8 cellular contexts compared by ENCODE assay signal in the genomic region with DNA sequence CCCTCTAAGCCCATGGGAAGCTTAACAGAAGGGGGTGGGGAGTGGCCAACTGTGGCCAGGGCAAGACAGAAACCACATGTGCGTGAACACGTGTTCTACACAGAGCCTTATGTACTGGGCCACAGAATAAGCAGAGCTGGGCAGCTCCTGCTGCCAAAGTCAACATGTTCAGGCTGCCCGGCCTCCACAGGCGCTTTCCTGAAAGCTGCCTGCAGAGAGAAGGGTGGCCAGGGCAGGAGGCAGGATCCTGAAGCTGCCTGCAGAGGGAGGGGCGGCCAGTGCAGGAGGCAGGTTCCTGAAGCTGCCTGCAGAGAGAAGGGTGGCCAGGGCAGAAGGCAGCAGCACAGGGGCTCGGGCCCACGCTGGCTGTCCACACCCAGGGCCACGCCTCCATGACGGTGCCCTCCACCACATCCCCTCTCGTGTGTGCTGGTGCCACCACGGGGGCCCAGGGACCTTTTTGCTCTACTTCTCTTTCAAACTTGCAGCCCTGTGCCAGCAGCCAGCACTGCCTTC.
DNase-seq lines count a peak whose midpoint lies in the region; ATAC-seq and TF ChIP-seq lines count a peak whose summit lies in the region.

No MANE protein-coding gene starts in this region.

- peaks cover 25% of the 10 kb centered on the region for H3K4me1 ChIP-seq in HEK293 (ENCODE audit: control insufficient read depth, insufficient read depth, low read length)
- H3K4me1 ChIP-seq in gastrocnemius medialis, result peaks cover 85 to 94% of the 10 kb centered on the region in 2 donors

- ATAC-seq in activated naive CD8-positive, alpha-beta T cell treated with anti-CD3 and anti-CD28 coated beads, Interleukin-2, amount 10 ng/mL, durations not matched to agents 7 days and 5 days (ENCODE audit: low read depth), result peak; percentile 20
- peak; percentile 75 to 82 for ATAC-seq in left cardiac atrium
- ATAC-seq in gastrocnemius medialis, result peak; percentile 28 to 51
- no peak for ATAC-seq in GM18870 (IDR thresholded peaks at IDR 0.05; ENCODE audit: unreplicated experiment)
- no peak for ATAC-seq in HG02678 (IDR thresholded peaks at IDR 0.05; ENCODE audit: unreplicated experiment)
- no peak for ATAC-seq in HG03521 (IDR thresholded peaks at IDR 0.05; ENCODE audit: unreplicated experiment)

- no peaks in the 10 kb centered on the region for H3K27me3 Mint-ChIP-seq in activated naive CD8-positive, alpha-beta T cell treated with anti-CD3 and anti-CD28 coated beads, Interleukin-2, amount 10 ng/mL, durations not matched to agents 7 days and 5 days

- peaks cover 69% of the 10 kb centered on the region for H3K4me1 Mint-ChIP-seq in activated naive CD8-positive, alpha-beta T cell treated with anti-CD3 and anti-CD28 coated beads, Interleukin-2, amount 10 ng/mL, durations not matched to agents 7 days and 5 days

- POLR2A ChIA-PET in AG04449 (lab: Yijun Ruan, JAX), result interaction anchor here (0.6 to 1.1 kb wide), 4 partner anchors 57 to 80 kb away, joined by 3 read pairs; no protein-coding TSS in a partner anchor
- POLR2A ChIA-PET in HEK293 (lab: Yijun Ruan, JAX), result interaction anchor here (0.7 kb wide), 1 partner anchor 78 kb away, joined by 3 read pairs; no protein-coding TSS in a partner anchor
- POLR2A ChIA-PET in activated naive CD8-positive, alpha-beta T cell treated with anti-CD3 and anti-CD28 coated beads, Interleukin-2, amount 10 ng/mL, durations not matched to agents 7 days and 5 days (lab: Charles Lee), result interaction anchor here (0.9 to 1.1 kb wide), 2 partner anchors 30 to 61 kb away, joined by 3 read pairs; no protein-coding TSS in a partner anchor

- H3K27me3 ChIP-seq in gastrocnemius medialis, result no peaks in the 10 kb centered on the region

- CTCF ChIA-PET in AG04449 (lab: Yijun Ruan, JAX), result interaction anchor here (0.7 to 1.5 kb wide), 6 partner anchors 10 to 64 kb away, joined by 3 to 7 read pairs (median 3); no protein-coding TSS in a partner anchor
- CTCF ChIA-PET in HEK293 (lab: Yijun Ruan, JAX), result interaction anchor here (0.7 kb wide), 1 partner anchor 31 kb away, joined by 7 read pairs; no protein-coding TSS in a partner anchor

- H3K4me3 ChIP-seq in AG04449 (ENCODE audit: low read depth, low read length), result no peak overlapping the region
- H3K4me3 ChIP-seq in HEK293 (ENCODE audit: low read depth, low read length), result no peak overlapping the region
- no peak overlapping the region for H3K4me3 ChIP-seq in gastrocnemius medialis

- peaks cover 3% of the 10 kb centered on the region for H3K36me3 Mint-ChIP-seq in activated naive CD8-positive, alpha-beta T cell treated with anti-CD3 and anti-CD28 coated beads, Interleukin-2, amount 10 ng/mL, durations not matched to agents 7 days and 5 days

- H3K4me3 Mint-ChIP-seq in activated naive CD8-positive, alpha-beta T cell treated with anti-CD3 and anti-CD28 coated beads, Interleukin-2, amount 10 ng/mL, durations not matched to agents 7 days and 5 days, result peak overlapping the region; percentile 61

- H3K9me3 ChIP-seq in HEK293 (ENCODE audit: control insufficient read depth, insufficient read depth, low read depth, low read length) (no peaks in the 10 kb centered on the region), gastrocnemius medialis (no peaks in the 10 kb centered on the region)

- H3K36me3 ChIP-seq in HEK293 (ENCODE audit: control insufficient read depth in 2 of 2, insufficient read depth in 1 of 2, low read length in 2 of 2) (no peaks in the 10 kb centered on the region), gastrocnemius medialis (no peaks in the 10 kb centered on the region)

- TF ChIP-seq POLR2A in gastrocnemius medialis (IDR thresholded peaks at IDR 0.05), result no peak

- TF ChIP-seq CTCF in AG04449 (IDR thresholded peaks at IDR 0.05; ENCODE audit: insufficient read depth, low read length, missing control alignments) (peak; percentile 49), HEK293 (tag by site-specific recombination; IDR thresholded peaks at IDR 0.05) (0 out of 2 replicates have a peak, but pooled peaks have one; percentile 16), gastrocnemius medialis (IDR thresholded peaks at IDR 0.05 in 4 of 5, conservative IDR thresholded peaks at IDR 0.05 in 1 of 5) (no peak)

- intact Hi-C loops in left cardiac atrium (cut with DNase I), result no loop called here
- intact Hi-C loops in gastrocnemius medialis (cut with DNase I; ENCODE audit: low total_unique reads), result no loop called here

- H3K27ac Mint-ChIP-seq in activated naive CD8-positive, alpha-beta T cell treated with anti-CD3 and anti-CD28 coated beads, Interleukin-2, amount 10 ng/mL, durations not matched to agents 7 days and 5 days, result peak overlapping the region; percentile 79

- H3K9me3 Mint-ChIP-seq in activated naive CD8-positive, alpha-beta T cell treated with anti-CD3 and anti-CD28 coated beads, Interleukin-2, amount 10 ng/mL, durations not matched to agents 7 days and 5 days, result no peaks in the 10 kb centered on the region

- in situ Hi-C loops in gastrocnemius medialis (cut with MboI; ENCODE audit: low sequenced_read_pairs in 4 of 4), result no loop called here

- no peak overlapping the region for H3K27ac ChIP-seq in HEK293 (ENCODE audit: extremely low read depth, low read depth, low read length)
- H3K27ac ChIP-seq in gastrocnemius medialis, result peak overlapping the region; percentile 9 to 82 (median 49)

- DNase-seq in AG04449 (ENCODE audit: low read depth, low spot score) (peak; percentile 55), left cardiac atrium (peak; percentile 80), gastrocnemius medialis (peak; percentile 34 to 53)
- DNase-seq in activated naive CD8-positive, alpha-beta T cell treated with anti-CD3 and anti-CD28 coated beads, Interleukin-2, amount 10 ng/mL, durations not matched to agents 7 days and 5 days, result peak; percentile 49

TF ChIP-seq in HEK293, 187 proteins besides CTCF, POLR2A, EP300 and RAD21 (continues in another document):
- TF ChIP-seq SP2 (tag by site-specific recombination; IDR thresholded peaks at IDR 0.05) (peak; percentile 9; the same call in 1 of the 2 replicates), ZNF76 (tag by site-specific recombination; IDR thresholded peaks at IDR 0.05; ENCODE audit: borderline replicate concordance, low read depth) (no peak), ZNF184 (tag by site-specific recombination; IDR thresholded peaks at IDR 0.05) (no peak), GLIS2 (tag by site-specific recombination; IDR thresholded peaks at IDR 0.05) (0 out of 2 replicates have a peak, but pooled peaks have one; percentile 44), ZBTB6 (tag by site-specific recombination; IDR thresholded peaks at IDR 0.05) (no peak), HOXC10 (CRISPR knock-in tag; IDR thresholded peaks at IDR 0.05) (no peak), ZNF658 (tag by site-specific recombination; IDR thresholded peaks at IDR 0.05) (no peak), ZNF664 (tag by site-specific recombination; IDR thresholded peaks at IDR 0.05) (no peak)
- TF ChIP-seq, protein P1, sequence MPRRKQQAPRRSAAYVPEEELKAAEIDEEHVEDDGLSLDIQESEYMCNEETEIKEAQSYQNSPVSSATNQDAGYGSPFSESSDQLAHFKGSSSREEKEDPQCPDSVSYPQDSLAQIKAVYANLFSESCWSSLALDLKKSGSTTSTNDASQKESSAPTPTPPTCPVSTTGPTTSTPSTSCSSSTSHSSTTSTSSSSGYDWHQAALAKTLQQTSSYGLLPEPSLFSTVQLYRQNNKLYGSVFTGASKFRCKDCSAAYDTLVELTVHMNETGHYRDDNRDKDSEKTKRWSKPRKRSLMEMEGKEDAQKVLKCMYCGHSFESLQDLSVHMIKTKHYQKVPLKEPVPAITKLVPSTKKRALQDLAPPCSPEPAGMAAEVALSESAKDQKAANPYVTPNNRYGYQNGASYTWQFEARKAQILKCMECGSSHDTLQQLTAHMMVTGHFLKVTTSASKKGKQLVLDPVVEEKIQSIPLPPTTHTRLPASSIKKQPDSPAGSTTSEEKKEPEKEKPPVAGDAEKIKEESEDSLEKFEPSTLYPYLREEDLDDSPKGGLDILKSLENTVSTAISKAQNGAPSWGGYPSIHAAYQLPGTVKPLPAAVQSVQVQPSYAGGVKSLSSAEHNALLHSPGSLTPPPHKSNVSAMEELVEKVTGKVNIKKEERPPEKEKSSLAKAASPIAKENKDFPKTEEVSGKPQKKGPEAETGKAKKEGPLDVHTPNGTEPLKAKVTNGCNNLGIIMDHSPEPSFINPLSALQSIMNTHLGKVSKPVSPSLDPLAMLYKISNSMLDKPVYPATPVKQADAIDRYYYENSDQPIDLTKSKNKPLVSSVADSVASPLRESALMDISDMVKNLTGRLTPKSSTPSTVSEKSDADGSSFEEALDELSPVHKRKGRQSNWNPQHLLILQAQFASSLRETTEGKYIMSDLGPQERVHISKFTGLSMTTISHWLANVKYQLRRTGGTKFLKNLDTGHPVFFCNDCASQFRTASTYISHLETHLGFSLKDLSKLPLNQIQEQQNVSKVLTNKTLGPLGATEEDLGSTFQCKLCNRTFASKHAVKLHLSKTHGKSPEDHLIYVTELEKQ (tag by site-specific recombination; IDR thresholded peaks at IDR 0.05; ENCODE audit: borderline replicate concordance), result no peak

Comparison
In these comparisons a context has a peak if more than half of its experiments do, and no peak if none do; other contexts are left out.
1. CTCF ChIP-seq: peak in AG04449 (single experiment) and HEK293 (single experiment); none in gastrocnemius medialis (0 of 5).
2. ATAC-seq: peak in activated naive CD8-positive, alpha-beta T cell treated with anti-CD3 and anti-CD28 coated beads, Interleukin-2, amount 10 ng/mL, durations not matched to agents 7 days and 5 days (single experiment), left cardiac atrium (2 of 2) and gastrocnemius medialis (2 of 2); none in GM18870 (single experiment), HG02678 (single experiment) and HG03521 (single experiment).
3. Peak in every context shown above with its lines, with median percentiles within 50 percentile points of each other: DNase-seq.